Comparison of ENCODE assay signal across 8 cellular contexts in genomic region chr16:70715113-70715711, GRCh38. TPM values are rescaled to one million over a fixed set of nuclear protein-coding genes. Genes with fewer than 3 reads are reported as not detected.
DNase-seq lines count a peak whose midpoint lies in the region; ATAC-seq and TF ChIP-seq lines count a peak whose summit lies in the region.

No MANE protein-coding gene starts in this region.

- H3K9ac ChIP-seq in PC-3 (ENCODE audit: low read length) = peak overlapping the region; percentile 78

- H2AFZ ChIP-seq in PC-3 (ENCODE audit: low read length) = peak overlapping the region; percentile 68

- peak; percentile 32; the same call in 1 of the 2 replicates for TF ChIP-seq CTCF in PC-3 (conservative IDR thresholded peaks at IDR 0.05; ENCODE audit: low read depth, low read length)
- TF ChIP-seq CTCF in esophagus squamous epithelium (IDR thresholded peaks at IDR 0.05) = peak in 1 of 6 experiments; percentile 6

- peak overlapping the region; percentile 81 for H3K4me2 ChIP-seq in PC-3 (ENCODE audit: low read length)

- CTCF ChIA-PET in PC-3 (lab: Charles Lee) (interaction anchor here (0.7 to 1.1 kb wide), 3 partner anchors 28 to 56 kb away, joined by 3 to 5 read pairs (median 5); no protein-coding TSS in a partner anchor), HEK293T (lab: Yijun Ruan, JAX) (interaction anchor here (0.9 kb wide), 1 partner anchor 56 kb away, joined by 3 read pairs; no protein-coding TSS in a partner anchor)

- H3K27me3 ChIP-seq in PC-3 (ENCODE audit: low read length) (no peaks in the 10 kb centered on the region), esophagus squamous epithelium (no peaks in the 10 kb centered on the region)

- H4K20me1 ChIP-seq in PC-3 (ENCODE audit: low read length) = no peaks in the 10 kb centered on the region

- H3K4me3 ChIP-seq in PC-3 (ENCODE audit: low read length) = peak overlapping the region; percentile 49; the same call in 1 of the 2 replicates
- H3K4me3 ChIP-seq in esophagus squamous epithelium = peak overlapping the region in 2 of 4 donors; percentile 7 to 23

- 23 to 51% methylated on average over 4 of the region's 17 CpGs for WGBS in esophagus squamous epithelium, 2 donors

- no peaks in the 10 kb centered on the region for H3K9me2 ChIP-seq in PC-3 (replicated peaks; ENCODE audit: low read length)

- BruUV-seq in PC-3 (replicated peaks; lab: Mats Ljungman, UMichigan) = no TSS peak

- ATAC-seq in PC-3 = peak; percentile 95
- ATAC-seq in GM21529 (IDR thresholded peaks at IDR 0.05; ENCODE audit: unreplicated experiment) = no peak

- no peak for TF ChIP-seq POLR2A in esophagus squamous epithelium (IDR thresholded peaks at IDR 0.05)

- no peaks in the 10 kb centered on the region for H3K9me3 ChIP-seq in PC-3 (ENCODE audit: low read length)
- H3K9me3 ChIP-seq in esophagus squamous epithelium = no peaks in the 10 kb centered on the region

- H3K79me2 ChIP-seq in PC-3 (ENCODE audit: low read length) = no peaks in the 10 kb centered on the region

- peak; percentile 93 for DNase-seq in DMS 273 treated with DMSO at 0.1 percent for 48 hours (lab: John Stamatoyannopoulos, UW)
- DNase-seq in PC-3 = peak; percentile 98
- no peak for DNase-seq in esophagus squamous epithelium (lab: John Stamatoyannopoulos, UW)
- DNase-seq in occipital lobe (lab: John Stamatoyannopoulos, UW) = peak; percentile 69
- DNase-seq in activated T-cell treated with anti-CD3 and anti-CD28 coated beads, Interleukin-2, amount 50 U/mL, for 1 hour = no peak
- no peak for DNase-seq in NCI-H345 treated with DMSO at 0.1 percent for 48 hours (lab: John Stamatoyannopoulos, UW; ENCODE audit: unreplicated experiment)
- no peak for DNase-seq in HEK293T (ENCODE audit: extremely low spot score)

- H3F3A ChIP-seq in PC-3 (ENCODE audit: low read length, unreplicated experiment) = no peaks in the 10 kb centered on the region

- no peaks in the 10 kb centered on the region for H3K36me3 ChIP-seq in PC-3 (ENCODE audit: low read depth, low read length)
- peaks cover 0 to 16% (median 0%) of the 10 kb centered on the region in 3 donors for H3K36me3 ChIP-seq in esophagus squamous epithelium

- peak overlapping the region; percentile 92 for H3K27ac ChIP-seq in PC-3 (ENCODE audit: low read length)
- peak overlapping the region; percentile 79 to 90 (median 86) for H3K27ac ChIP-seq in esophagus squamous epithelium

- H3K4me1 ChIP-seq in PC-3 (ENCODE audit: insufficient read depth, low read length) = peaks cover 26% of the 10 kb centered on the region
- peaks cover 13 to 51% (median 30%) of the 10 kb centered on the region in 3 donors for H3K4me1 ChIP-seq in esophagus squamous epithelium

- POLR2A ChIA-PET in PC-3 (lab: Charles Lee; ENCODE audit: unreplicated experiment) = no interaction called here
- POLR2A ChIA-PET in HEK293T (lab: Yijun Ruan, JAX) = no interaction called here

- intact Hi-C loops in PC-3 (cut with micrococcal nuclease) = loop anchor here (1.0 to 2.0 kb wide), 2 partner anchors 31 to 56 kb away; no protein-coding TSS in a partner anchor
- intact Hi-C loops in esophagus squamous epithelium (cut with DNase I) = no loop called here

TF ChIP-seq in HEK293T, 16 proteins besides CTCF, POLR2A, EP300 and RAD21:
- TF ChIP-seq PKNOX1 (IDR thresholded peaks at IDR 0.05) (no peak), SUZ12 (IDR thresholded peaks at IDR 0.05) (no peak), NFRKB (IDR thresholded peaks at IDR 0.05) (no peak), FOXA1 (IDR thresholded peaks at IDR 0.05) (no peak), SP1 (IDR thresholded peaks at IDR 0.05) (no peak), ZNF384 (IDR thresholded peaks at IDR 0.05) (no peak), FOXK2 (IDR thresholded peaks at IDR 0.05) (no peak), LEF1 (IDR thresholded peaks at IDR 0.05; ENCODE audit: borderline replicate concordance) (no peak), TARDBP (IDR thresholded peaks at IDR 0.05) (no peak), FOXM1 (IDR thresholded peaks at IDR 0.05; ENCODE audit: borderline replicate concordance) (no peak), ARNT (IDR thresholded peaks at IDR 0.05) (no peak), ELF4 (IDR thresholded peaks at IDR 0.05) (no peak), CTBP1 (IDR thresholded peaks at IDR 0.05; ENCODE audit: borderline replicate concordance) (no peak), L3MBTL2 (conservative IDR thresholded peaks at IDR 0.05) (no peak), BHLHE40 (IDR thresholded peaks at IDR 0.05; ENCODE audit: borderline replicate concordance) (no peak)

RNA-seq across cellular contexts. Expression of gene MTSS2, which starts 29.4 kb away (rescaled TPM):
- total RNA-seq in PC-3 (2014; rRNA removed) = 18.7 and 39.2 TPM in 2 replicates
- total RNA-seq in esophagus squamous epithelium = 10 to 100 TPM; 15.5 to 39.7 (median 27.5) TPM
- 35.4 TPM for total RNA-seq in occipital lobe

Comparison
In these comparisons a context has a peak if more than half of its experiments do, and no peak if none do; other contexts are left out.
1. DNase-seq: peak in DMS 273 treated with DMSO at 0.1 percent for 48 hours (single experiment), PC-3 (single experiment) and occipital lobe (single experiment); none in esophagus squamous epithelium (single experiment), activated T-cell treated with anti-CD3 and anti-CD28 coated beads, Interleukin-2, amount 50 U/mL, for 1 hour (single experiment), NCI-H345 treated with DMSO at 0.1 percent for 48 hours (single experiment) and HEK293T (single experiment).